In the genomic region with DNA sequence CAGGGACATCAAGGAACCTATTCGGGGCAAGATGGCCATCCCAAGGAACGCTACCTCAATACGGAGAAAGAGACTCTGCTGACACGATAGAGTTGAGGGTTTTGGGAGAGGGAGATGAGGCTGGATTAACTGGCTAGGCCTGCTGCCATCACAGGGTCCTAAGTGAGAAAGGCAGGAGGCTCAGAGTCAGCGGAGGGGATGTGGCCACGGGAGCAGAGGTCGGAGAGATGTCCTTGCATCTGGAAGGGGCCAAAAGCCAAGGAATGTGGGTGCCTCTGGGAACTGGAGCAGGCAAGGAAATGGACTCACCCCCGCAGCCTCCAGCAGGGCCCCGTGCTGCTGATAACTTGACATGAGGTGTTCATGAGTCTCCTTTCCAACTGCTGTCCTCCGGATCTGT, we compare ENCODE assay signal across 23 cellular contexts. TPM values are rescaled to one million over a fixed set of nuclear protein-coding genes. Genes with fewer than 3 reads are reported as not detected.
DNase-seq lines count a peak whose midpoint lies in the region; ATAC-seq and TF ChIP-seq lines count a peak whose summit lies in the region.
"Had no signal": no experiment of that assay in that cellular context is flagged by ENCODE, and none has a peak within 500 bp of the region (broad histone marks: within the 10 kb centered on the region; RNA-seq: fewer than 3 reads in every experiment).

No MANE protein-coding gene starts in this region.

- TF ChIP-seq POLR2A in testis (IDR thresholded peaks at IDR 0.05), result no peak

- H3K9me3 ChIP-seq in testis, result no peaks in the 10 kb centered on the region
- H3K9me3 ChIP-seq: Caco-2, MG63, SK-N-SH had no signal

- H3K4me3 ChIP-seq in testis, result no peak overlapping the region
- H3K4me3 ChIP-seq: GM12878, MG63 had no signal

- peaks cover 4% of the 10 kb centered on the region for H3K4me1 ChIP-seq in testis
- H3K4me1 ChIP-seq: Caco-2 had no signal

- H3K36me3 ChIP-seq in testis (ENCODE audit: low read depth, missing control alignments), result no peaks in the 10 kb centered on the region
- H3K36me3 ChIP-seq: MG63 had no signal

- no peak overlapping the region for H3K27ac ChIP-seq in testis

- H3K27me3 ChIP-seq in testis, result no peaks in the 10 kb centered on the region
- H3K27me3 ChIP-seq: MG63 had no signal

- ATAC-seq in left lobe of liver (no peak), GM21381 (IDR thresholded peaks at IDR 0.05; ENCODE audit: unreplicated experiment) (no peak)
- ATAC-seq: GM12878 had no signal

- intact Hi-C loops in testis (cut with DNase I; ENCODE audit: low total_unique reads), result no loop called here

- no peak for TF ChIP-seq CTCF in testis (IDR thresholded peaks at IDR 0.05)

- DNase-seq in RKO (ENCODE audit: low spot score), result peak; percentile 3
- peak; percentile 18 for DNase-seq in activated CD8-positive, alpha-beta memory T cell treated with anti-CD3 and anti-CD28 coated beads, Interleukin-2, amount 50 U/mL, for 48 hours
- DNase-seq in left lobe of liver (ENCODE audit: low spot score), result peak; percentile 30
- peak; percentile 10 for DNase-seq in testis
- no peak for DNase-seq in SIG-M5 treated with dmso at 0.1 percent for 504 hours (lab: John Stamatoyannopoulos, UW; ENCODE audit: unreplicated experiment)
- DNase-seq in HK-2 (ENCODE audit: unreplicated experiment), result no peak
- DNase-seq: Caco-2; CD4-positive, alpha-beta T cell; DND-41; GOT3; MG63; NCI-H1048; NCI-H1417 treated with DMSO at 0.1 percent for 48 hours; NCI-H187; NCI-H2107; NCI-H446 treated with DMSO at 0.1 percent for 48 hours; NCI-H526 treated with DMSO at 0.1 percent for 48 hours; SK-N-SH had no signal

- 83 to 91% methylated on average over 10 of the region's 10 CpGs for WGBS in testis, 2 donors

RNA-seq across cellular contexts. Expression of a gene that starts 31.0 kb away (rescaled TPM):
- not detected for total RNA-seq in left lobe of liver
- 1 to 10 TPM; 2.6 to 3.6 TPM for total RNA-seq in testis
- 4.1 TPM for polyA plus RNA-seq in testis (ENCODE audit: insufficient read depth, low read depth, low replicate concordance)
- total RNA-seq: Caco-2; CD4-positive, alpha-beta T cell; GM12878; LHCN-M2; RPMI7951 had no signal
- polyA plus RNA-seq: BJ, GM12878, SK-N-SH had no signal

Comparison
In these comparisons a context has a peak if more than half of its experiments do, and no peak if none do; other contexts are left out.
1. DNase-seq: peak in RKO (single experiment), activated CD8-positive, alpha-beta memory T cell treated with anti-CD3 and anti-CD28 coated beads, Interleukin-2, amount 50 U/mL, for 48 hours (single experiment), left lobe of liver (single experiment) and testis (single experiment); none in SIG-M5 treated with dmso at 0.1 percent for 504 hours (single experiment) and HK-2 (single experiment).